In genomic region chr10:89643812-89644690, GRCh38 we compare ENCODE assay signal across 8 cellular contexts. TPM values are rescaled to one million over a fixed set of nuclear protein-coding genes. Genes with fewer than 3 reads are reported as not detected.
DNase-seq lines count a peak whose midpoint lies in the region; ATAC-seq and TF ChIP-seq lines count a peak whose summit lies in the region.

No MANE protein-coding gene starts in this region.

- DNase-seq in AG10803 (ENCODE audit: low read depth) (peak; percentile 91), NCI-H2227 treated with DMSO at 0.1 percent for 48 hours (lab: John Stamatoyannopoulos, UW) (peak; percentile 88), choroid plexus epithelial cell (ENCODE audit: low read depth) (peak; percentile 98), kidney epithelial cell (ENCODE audit: low read depth) (peak; percentile 94)
- peak; percentile 21 for DNase-seq in activated CD4-positive, CD25-positive, alpha-beta regulatory T cell treated with anti-CD3 and anti-CD28 coated beads, Interleukin-2, amount 50 U/mL, for 16 hours (ENCODE audit: low read depth, low spot score)
- peak; percentile 51 to 55 for DNase-seq in stimulated activated CD4-positive, alpha-beta T cell treated with anti-CD3 and anti-CD28 coated beads, Interleukin-15, amount 100 ng/mL, for 48 hours (ENCODE audit: low read depth in 2 of 2)

- peak overlapping the region; percentile 81 for H3K4me3 ChIP-seq in AG10803 (ENCODE audit: low read length)
- H3K4me3 ChIP-seq in choroid plexus epithelial cell (ENCODE audit: low read depth, low read length), result peak overlapping the region; percentile 69
- H3K4me3 ChIP-seq in kidney epithelial cell (ENCODE audit: low read depth, low read length), result peak overlapping the region; percentile 94

- TF ChIP-seq CTCF in AG10803 (conservative IDR thresholded peaks at IDR 0.05; ENCODE audit: low read length) (0 out of 2 replicates have a peak, but pooled peaks have one; percentile 2), choroid plexus epithelial cell (conservative IDR thresholded peaks at IDR 0.05; ENCODE audit: low read depth, low read length) (no peak), kidney epithelial cell (IDR thresholded peaks at IDR 0.05; ENCODE audit: insufficient read depth, low read length, poor library complexity, severe bottlenecking) (no peak)

- H3K27me3 ChIP-seq in kidney epithelial cell (ENCODE audit: control insufficient read depth, insufficient read depth, low read length), result no peaks in the 10 kb centered on the region

- peak; percentile 88 for ATAC-seq in GM19023 (IDR thresholded peaks at IDR 0.05; ENCODE audit: unreplicated experiment)
- peak; percentile 91 for ATAC-seq in HG03175 (IDR thresholded peaks at IDR 0.05; ENCODE audit: unreplicated experiment)

- H3K36me3 ChIP-seq in kidney epithelial cell (ENCODE audit: control insufficient read depth, insufficient read depth, low read length), result no peaks in the 10 kb centered on the region

RNA-seq across cellular contexts. Expression of gene PANK1, which starts 1.0 kb away (rescaled TPM):
- 3.8 and 4.7 TPM in 2 replicates for total RNA-seq in kidney epithelial cell

RNA-seq across cellular contexts. Expression of gene KIF20B, which starts 57.3 kb away (rescaled TPM):
- 3.6 and 4.4 TPM in 2 replicates for total RNA-seq in kidney epithelial cell

Comparison
In these comparisons a context has a peak if more than half of its experiments do, and no peak if none do; other contexts are left out.
1. Peak in every context shown above with its lines: DNase-seq, ATAC-seq and H3K4me3 ChIP-seq.
2. DNase-seq: peak in every context shown above with its lines; median percentile 98 in choroid plexus epithelial cell; 94 in kidney epithelial cell; 91 in AG10803; 88 in NCI-H2227 treated with DMSO at 0.1 percent for 48 hours; 53 in stimulated activated CD4-positive, alpha-beta T cell treated with anti-CD3 and anti-CD28 coated beads, Interleukin-15, amount 100 ng/mL, for 48 hours; 21 in activated CD4-positive, CD25-positive, alpha-beta regulatory T cell treated with anti-CD3 and anti-CD28 coated beads, Interleukin-2, amount 50 U/mL, for 16 hours.